ENCODE assay signal across 12 cellular contexts in genomic region chr7:37853468-37853867, GRCh38. TPM values are rescaled to one million over a fixed set of nuclear protein-coding genes. Genes with fewer than 3 reads are reported as not detected.
A peak's percentile ranks its signal among the peaks of the same experiment; 100 is the strongest.
DNase-seq lines count a peak whose midpoint lies in the region; ATAC-seq and TF ChIP-seq lines count a peak whose summit lies in the region.
"Had no signal": no experiment of that assay in that cellular context is flagged by ENCODE, and none has a peak within 500 bp of the region (broad histone marks: within the 10 kb centered on the region; RNA-seq: fewer than 3 reads in every experiment).

No MANE protein-coding gene starts in this region.

- no peak for TF ChIP-seq POLR2A in suprapubic skin (IDR thresholded peaks at IDR 0.05)

- H2AFZ ChIP-seq in hepatocyte = no peak overlapping the region

- DNase-seq in DMS53 (lab: John Stamatoyannopoulos, UW) (peak; percentile 62), H7 (peak; percentile 4), SK-MEL-5 (ENCODE audit: low read depth, low spot score) (peak; percentile 48), hepatocyte (ENCODE audit: low spot score) (peak; percentile 20), suprapubic skin (ENCODE audit: low spot score in 2 of 2) (no peak), putamen (ENCODE audit: low spot score) (no peak), C1 segment of cervical spinal cord (lab: John Stamatoyannopoulos, UW) (no peak)
- DNase-seq: activated CD4-positive, alpha-beta T cell treated with anti-CD3 and anti-CD28 coated beads, Interleukin-2, amount 50 U/mL, for 1 hour; kidney glomerular epithelial cell; NCI-H2029 treated with DMSO at 0.1 percent for 48 hours had no signal

- no peak overlapping the region for H3K4me2 ChIP-seq in hepatocyte

- TF ChIP-seq EP300 in suprapubic skin (IDR thresholded peaks at IDR 0.05) = no peak

- H3K27me3 ChIP-seq in H7 (ENCODE audit: control insufficient read depth, insufficient read depth, low read length) (no peaks in the 10 kb centered on the region), hepatocyte (no peaks in the 10 kb centered on the region), suprapubic skin (no peaks in the 10 kb centered on the region)
- H3K27me3 ChIP-seq: thyroid gland had no signal

- H4K20me1 ChIP-seq in hepatocyte (ENCODE audit: insufficient read depth, poor library complexity, severe bottlenecking) = no peaks in the 10 kb centered on the region

- H3K4me1 ChIP-seq in hepatocyte (ENCODE audit: insufficient read depth) (no peaks in the 10 kb centered on the region), suprapubic skin (no peaks in the 10 kb centered on the region)
- H3K4me1 ChIP-seq: thyroid gland had no signal

- in situ Hi-C loops in SK-MEL-5 (cut with HindIII; ENCODE audit: low pct_unique_long_range_greater_than_20kb, low sequenced_read_pairs) = no loop called here

- H3K36me3 ChIP-seq in H7 (replicated peaks; ENCODE audit: control insufficient read depth, insufficient read depth, low read length) (no peaks in the 10 kb centered on the region), hepatocyte (replicated peaks; ENCODE audit: insufficient read depth, low read depth) (no peaks in the 10 kb centered on the region), suprapubic skin (no peaks in the 10 kb centered on the region)
- H3K36me3 ChIP-seq: thyroid gland had no signal

- H3K4me3 ChIP-seq in H7 (ENCODE audit: insufficient read depth, low read depth, low read length) (no peak overlapping the region), hepatocyte (no peak overlapping the region), suprapubic skin (no peak overlapping the region)
- H3K4me3 ChIP-seq: thyroid gland had no signal

- ATAC-seq in HG03025 (IDR thresholded peaks at IDR 0.05; ENCODE audit: low FRiP score, unreplicated experiment) = no peak

- H3K79me2 ChIP-seq in hepatocyte = no peaks in the 10 kb centered on the region

- peak; percentile 49 for TF ChIP-seq CTCF in hepatocyte (IDR thresholded peaks at IDR 0.05; ENCODE audit: poor library complexity)
- no peak for TF ChIP-seq CTCF in suprapubic skin (IDR thresholded peaks at IDR 0.05)

- no peaks in the 10 kb centered on the region for H3K9me2 ChIP-seq in hepatocyte (replicated peaks; ENCODE audit: insufficient read depth)

- H3K27ac ChIP-seq in hepatocyte (no peak overlapping the region), suprapubic skin (no peak overlapping the region)
- H3K27ac ChIP-seq: thyroid gland had no signal

- WGBS in hepatocyte (ENCODE audit: low lambda C conversion rate, missing lambda C conversion rate) = 30% methylated on average over 2 of the region's 2 CpGs
- WGBS in suprapubic skin = 34% methylated on average over 2 of the region's 2 CpGs

- no peaks in the 10 kb centered on the region for H3K9me3 ChIP-seq in hepatocyte (ENCODE audit: low read depth)
- H3K9me3 ChIP-seq in suprapubic skin = no peaks in the 10 kb centered on the region
- H3K9me3 ChIP-seq: thyroid gland had no signal

RNA-seq across cellular contexts. Expression of gene NME8, which starts 5.1 kb away (rescaled TPM):
- 2.7 TPM in 1 of 2 replicates, not detected in the other for total RNA-seq in H7 (2014; rRNA removed; shearing (Covaris generic))
- total RNA-seq in SK-MEL-5 (2014; rRNA removed; shearing (Covaris generic)) = 0.05 TPM in 1 of 2 replicates, not detected in the other
- polyA plus RNA-seq in SK-MEL-5 (2015; cell fraction: cytosol; rRNA removed) = not detected in 2 replicates
- not detected in 2 replicates for polyA plus RNA-seq in SK-MEL-5 (2015; cell fraction: nucleus; rRNA removed)
- total RNA-seq in hepatocyte = not detected in 2 replicates
- polyA plus RNA-seq in hepatocyte = 0.23 TPM in 1 of 2 replicates, not detected in the other
- 1 to 10 TPM in 2 of 4 donors, not detected in 2; 2.0 to 7.3 TPM for total RNA-seq in suprapubic skin

Comparison
In these comparisons a context has a peak if more than half of its experiments do, and no peak if none do; other contexts are left out.
1. DNase-seq: peak in DMS53 (single experiment), H7 (single experiment), SK-MEL-5 (single experiment) and hepatocyte (single experiment); none in suprapubic skin (0 of 2), putamen (single experiment) and C1 segment of cervical spinal cord (0 of 14).